ENCODE assay signal across 23 cellular contexts in the genomic region with DNA sequence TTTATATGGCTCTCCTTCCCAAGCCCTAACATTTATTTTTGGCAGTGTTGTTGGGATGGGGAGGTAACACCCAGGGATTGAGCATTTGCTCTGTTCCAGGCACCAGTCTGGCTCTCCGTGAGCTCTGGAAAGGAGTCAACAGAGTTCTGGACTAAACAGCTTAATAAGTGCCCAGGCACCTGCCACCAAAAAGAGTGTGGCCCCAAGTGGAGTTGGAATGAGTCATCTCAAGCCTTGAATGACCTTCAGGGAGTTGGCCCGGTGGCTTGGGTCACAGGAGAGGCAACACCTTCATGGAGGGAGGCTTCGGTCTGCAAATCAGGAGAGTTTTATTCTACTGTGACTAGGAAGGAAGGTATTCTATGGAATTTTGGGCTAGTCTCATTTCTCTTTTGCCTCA.
DNase-seq lines count a peak whose midpoint lies in the region; ATAC-seq, FAIRE-seq and TF ChIP-seq lines count a peak whose summit lies in the region.
"Had no signal": no experiment of that assay in that cellular context is flagged by ENCODE, and none has a peak within 500 bp of the region (broad histone marks: within the 10 kb centered on the region; RNA-seq: fewer than 3 reads in every experiment).

No MANE protein-coding gene starts in this region.

- no peaks in the 10 kb centered on the region for H3K79me2 ChIP-seq in H1 (ENCODE audit: control insufficient read depth in 1 of 2, insufficient read depth in 2 of 2, low read length in 2 of 2)

- no peak overlapping the region for H3K4me2 ChIP-seq in H1 (ENCODE audit: insufficient read depth in 1 of 2, low read depth in 2 of 2, low read length in 2 of 2)
- H3K4me2 ChIP-seq: SK-N-SH had no signal

- peaks cover 2% of the 10 kb centered on the region in 2 experiments for H4K20me1 ChIP-seq in H1 (replicated peaks in 1 of 2; ENCODE audit: control insufficient read depth in 1 of 2, insufficient read depth in 2 of 2, low read length in 2 of 2)

- no peak overlapping the region for H3K4ac ChIP-seq in H1 (replicated peaks; ENCODE audit: insufficient read length, low read depth, low read length)

- no peak overlapping the region for H3K14ac ChIP-seq in H1 (ENCODE audit: insufficient read length)

- peak; percentile 46 for ATAC-seq in GM18498 (IDR thresholded peaks at IDR 0.05; ENCODE audit: unreplicated experiment)
- ATAC-seq in GM19463 (IDR thresholded peaks at IDR 0.05; ENCODE audit: unreplicated experiment), result peak; percentile 79
- peak; percentile 45 for ATAC-seq in HG03432 (IDR thresholded peaks at IDR 0.05; ENCODE audit: unreplicated experiment)
- ATAC-seq in GM18502 (IDR thresholded peaks at IDR 0.05; ENCODE audit: poor library complexity, unreplicated experiment), result no peak
- ATAC-seq in stimulated activated effector memory CD8-positive, alpha-beta T cell treated with anti-CD3 and anti-CD28 coated beads, Interleukin-12 subunit alpha, Interleukin-12 subunit beta, amount 100 ng/mL, for 72 hours, result no peak
- ATAC-seq: PC-3 had no signal

- no peak overlapping the region for H4K8ac ChIP-seq in H1 (ENCODE audit: extremely low read depth, insufficient read depth, low read length)

- H3K56ac ChIP-seq in H1 (replicated peaks; ENCODE audit: insufficient read length, low read depth, low read length), result no peak overlapping the region

- no peaks in the 10 kb centered on the region for H3K36me3 Mint-ChIP-seq in stimulated activated effector memory CD8-positive, alpha-beta T cell treated with anti-CD3 and anti-CD28 coated beads, Interleukin-12 subunit alpha, Interleukin-12 subunit beta, amount 100 ng/mL, for 72 hours
- H3K36me3 Mint-ChIP-seq: CD4-positive, CD25-positive, alpha-beta regulatory T cell had no signal

- no peak overlapping the region for H3K27ac Mint-ChIP-seq in stimulated activated effector memory CD8-positive, alpha-beta T cell treated with anti-CD3 and anti-CD28 coated beads, Interleukin-12 subunit alpha, Interleukin-12 subunit beta, amount 100 ng/mL, for 72 hours
- H3K27ac Mint-ChIP-seq: CD4-positive, CD25-positive, alpha-beta regulatory T cell had no signal

- CTCF ChIA-PET in H1 (lab: Charles Lee; ENCODE audit: partially characterized antibody), result interaction anchor here (1.1 kb wide), 1 partner anchor 205 kb away, joined by 3 read pairs; no protein-coding TSS in a partner anchor

- H3K9ac ChIP-seq in H1 (replicated peaks in 1 of 4; ENCODE audit: extremely low read depth in 1 of 4, low read depth in 3 of 4, low read length in 3 of 4), result no peak overlapping the region
- H3K9ac ChIP-seq: SK-N-SH had no signal

- H2AK5ac ChIP-seq in H1 (ENCODE audit: low read depth, low read length), result no peak overlapping the region

- H3K79me1 ChIP-seq in H1 (ENCODE audit: low read depth, low read length), result no peaks in the 10 kb centered on the region; the same call in 1 of the 2 replicates

- TF ChIP-seq EP300 in H1 (IDR thresholded peaks at IDR 0.05; ENCODE audit: borderline replicate concordance in 1 of 2, low read depth in 2 of 2, low read length in 2 of 2), result no peak

- H3K9me3 Mint-ChIP-seq in stimulated activated effector memory CD8-positive, alpha-beta T cell treated with anti-CD3 and anti-CD28 coated beads, Interleukin-12 subunit alpha, Interleukin-12 subunit beta, amount 100 ng/mL, for 72 hours, result peaks cover 12% of the 10 kb centered on the region

- peaks cover 0 to 8% (median 5%) of the 10 kb centered on the region in 4 experiments; a peak in 3 of 7 replicates for H3K4me1 ChIP-seq in H1 (replicated peaks in 1 of 4; ENCODE audit: control insufficient read depth in 3 of 4, insufficient read depth in 4 of 4, low read length in 3 of 4)

- no peaks in the 10 kb centered on the region for H3K27me3 ChIP-seq in H1 (replicated peaks in 1 of 4; ENCODE audit: control insufficient read depth in 3 of 4, extremely low read depth in 1 of 4, insufficient read depth in 3 of 4, low read length in 3 of 4)

- H3K4me3 ChIP-seq in H1 (ENCODE audit: extremely low read depth in 1 of 4, insufficient read depth in 2 of 4, low read depth in 3 of 4, low read length in 4 of 4), result no peak overlapping the region

- no peak for FAIRE-seq in H1 (lab: Jason Lieb, UNC)
- FAIRE-seq: GM19239 had no signal

- H2BK15ac ChIP-seq in H1 (ENCODE audit: low read length), result 0 out of 2 replicates have a peak overlapping the region, but pooled peaks have one; percentile 14

- TF ChIP-seq POLR2A in H1 (IDR thresholded peaks at IDR 0.05; ENCODE audit: control extremely low read depth in 1 of 2, low read depth in 2 of 2, low read length in 2 of 2), result no peak

- no peak overlapping the region for H2BK5ac ChIP-seq in H1 (ENCODE audit: low read depth, low read length)

- no peaks in the 10 kb centered on the region for H3K23me2 ChIP-seq in H1 (ENCODE audit: low read depth, low read length)

- no peak overlapping the region for H2BK20ac ChIP-seq in H1 (ENCODE audit: low read length)

- POLR2A ChIA-PET in H1 (lab: Charles Lee; ENCODE audit: partially characterized antibody), result no interaction called here

- no peak overlapping the region for H4K5ac ChIP-seq in H1 (ENCODE audit: insufficient read length, low read depth, low read length)

- H3K4me1 Mint-ChIP-seq in stimulated activated effector memory CD8-positive, alpha-beta T cell treated with anti-CD3 and anti-CD28 coated beads, Interleukin-12 subunit alpha, Interleukin-12 subunit beta, amount 100 ng/mL, for 72 hours, result no peaks in the 10 kb centered on the region
- H3K4me1 Mint-ChIP-seq: CD4-positive, CD25-positive, alpha-beta regulatory T cell had no signal

- TF ChIP-seq CTCF in H1 (IDR thresholded peaks at IDR 0.05; ENCODE audit: control extremely low read depth in 1 of 3, insufficient read depth in 1 of 3, low read depth in 1 of 3, low read length in 3 of 3), result no peak

- H2BK120ac ChIP-seq in H1 (replicated peaks; ENCODE audit: low read depth, low read length), result no peak overlapping the region

- H2AFZ ChIP-seq in H1 (ENCODE audit: low read length), result no peak overlapping the region

- H3K27ac ChIP-seq in H1 (ENCODE audit: low read depth, low read length), result no peak overlapping the region

- no peak for DNase-seq in H1 (ENCODE audit: low read depth in 1 of 2, low spot score in 2 of 2)
- no peak for DNase-seq in NK-92 treated with Interleukin-12 subunit alpha and Interleukin-12 subunit beta, amount 100 ng/mL, for 24 hours (lab: John Stamatoyannopoulos, UW)
- no peak for DNase-seq in stimulated activated effector memory CD8-positive, alpha-beta T cell treated with anti-CD3 and anti-CD28 coated beads, Interleukin-12 subunit alpha, Interleukin-12 subunit beta, amount 100 ng/mL, for 72 hours (ENCODE audit: low spot score in 2 of 2)
- DNase-seq: CD4-positive, CD25-positive, alpha-beta regulatory T cell; DND-41; HCEC 1CT; Karpas-422; MV-4-11; NCI-H1105 treated with DMSO at 0.1 percent for 48 hours; NCI-H1694; NCI-H2081; NCI-H2171; NCI-H345; NCI-H524 treated with DMSO at 0.1 percent for 48 hours; PC-3; RPMI8226; SHP77 treated with DMSO at 0.1 percent for 48 hours; SK-N-SH had no signal

- no peaks in the 10 kb centered on the region for H3K9me3 ChIP-seq in H1 (ENCODE audit: insufficient read depth in 2 of 2, low read depth in 1 of 2, low read length in 1 of 2)
- H3K9me3 ChIP-seq: SK-N-SH had no signal

- H2BK12ac ChIP-seq in H1 (ENCODE audit: low read depth, low read length), result no peak overlapping the region

- 89% methylated on average over 3 of the region's 3 CpGs; no CpG with 5 or more reads in 1 of the 2 experiments for WGBS in H1 (ENCODE audit: extremely low coverage in 1 of 2, insufficient coverage in 1 of 2, insufficient read length in 1 of 2, insufficient replicate concordance in 2 of 2, low coverage in 1 of 2, low lambda C conversion rate in 2 of 2, missing lambda C conversion rate in 1 of 2), 2 experiments

- H3K18ac ChIP-seq in H1 (ENCODE audit: extremely low read depth, low read length), result no peak overlapping the region

- H3K36me3 ChIP-seq in H1 (ENCODE audit: control insufficient read depth in 2 of 4, insufficient read depth in 4 of 4, low read length in 3 of 4), result no peaks in the 10 kb centered on the region; a peak in 1 of 8 replicates

- no peak overlapping the region for H3K23ac ChIP-seq in H1 (ENCODE audit: insufficient read length)

- H3K4me3 Mint-ChIP-seq in stimulated activated effector memory CD8-positive, alpha-beta T cell treated with anti-CD3 and anti-CD28 coated beads, Interleukin-12 subunit alpha, Interleukin-12 subunit beta, amount 100 ng/mL, for 72 hours, result no peak overlapping the region
- H3K4me3 Mint-ChIP-seq: CD4-positive, CD25-positive, alpha-beta regulatory T cell had no signal

- no peak for TF ChIP-seq RAD21 in H1 (IDR thresholded peaks at IDR 0.05 in 1 of 2, conservative IDR thresholded peaks at IDR 0.05 in 1 of 2; ENCODE audit: low read depth in 2 of 2, low read length in 2 of 2)

- H4K91ac ChIP-seq in H1 (replicated peaks; ENCODE audit: insufficient read length, low read length), result no peak overlapping the region

TF ChIP-seq in H1, 55 proteins besides CTCF, POLR2A, EP300 and RAD21 (continues in another document):
- TF ChIP-seq CHD1 (IDR thresholded peaks at IDR 0.05; ENCODE audit: low read depth, low read length) (no peak), HDAC6 (IDR thresholded peaks at IDR 0.05; ENCODE audit: low read depth, low read length) (no peak), ZNF274 (IDR thresholded peaks at IDR 0.05; ENCODE audit: borderline replicate concordance, extremely low read depth, low read length) (no peak), YY1 (IDR thresholded peaks at IDR 0.05; ENCODE audit: low read depth, low read length) (no peak), POLR2AphosphoS5 (IDR thresholded peaks at IDR 0.05; ENCODE audit: low read depth, low read length) (no peak), TEAD4 (IDR thresholded peaks at IDR 0.05; ENCODE audit: low read depth, low read length) (no peak), CHD2 (IDR thresholded peaks at IDR 0.05; ENCODE audit: low read length) (no peak), MAX (IDR thresholded peaks at IDR 0.05) (no peak), EGR1 (IDR thresholded peaks at IDR 0.05; ENCODE audit: borderline replicate concordance, low read depth, low read length) (no peak), BRCA1 (IDR thresholded peaks at IDR 0.05; ENCODE audit: low read depth, low read length) (no peak)
- TF ChIP-seq, protein P1, sequence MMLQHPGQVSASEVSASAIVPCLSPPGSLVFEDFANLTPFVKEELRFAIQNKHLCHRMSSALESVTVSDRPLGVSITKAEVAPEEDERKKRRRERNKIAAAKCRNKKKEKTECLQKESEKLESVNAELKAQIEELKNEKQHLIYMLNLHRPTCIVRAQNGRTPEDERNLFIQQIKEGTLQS (IDR thresholded peaks at IDR 0.05; ENCODE audit: insufficient read depth, low read depth, low read length), result no peak

Comparison
In these comparisons a context has a peak if more than half of its experiments do, and no peak if none do; other contexts are left out.
1. ATAC-seq: peak in GM18498 (single experiment), GM19463 (single experiment) and HG03432 (single experiment); none in GM18502 (single experiment) and stimulated activated effector memory CD8-positive, alpha-beta T cell treated with anti-CD3 and anti-CD28 coated beads, Interleukin-12 subunit alpha, Interleukin-12 subunit beta, amount 100 ng/mL, for 72 hours (single experiment).